Comparison of ENCODE assay signal across 7 cellular contexts in the genomic region with DNA sequence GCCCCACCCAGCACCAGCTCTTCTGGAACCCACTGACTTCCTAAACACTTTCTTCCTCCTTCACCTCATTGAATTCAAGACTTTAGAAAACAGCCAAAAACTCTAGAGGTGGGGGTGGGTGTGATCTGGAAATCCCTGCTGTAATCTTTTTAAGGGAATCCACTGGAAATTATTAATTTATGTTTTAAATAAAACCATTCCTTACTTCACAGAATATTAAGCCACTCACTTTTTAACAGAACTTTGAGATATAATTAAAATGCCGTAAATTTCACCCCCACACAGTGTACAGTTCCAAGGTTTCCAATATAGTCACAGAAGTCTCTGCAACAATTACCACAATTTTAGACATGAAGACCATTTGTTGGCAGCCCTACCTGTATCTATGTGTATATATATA. TPM values are rescaled to one million over a fixed set of nuclear protein-coding genes. Genes with fewer than 3 reads are reported as not detected.
"Had no signal": no experiment of that assay in that cellular context is flagged by ENCODE, and none has a peak within 500 bp of the region (broad histone marks: within the 10 kb centered on the region; RNA-seq: fewer than 3 reads in every experiment).

No MANE protein-coding gene starts in this region.

RNA-seq across cellular contexts. Expression of a gene that starts 30.8 kb away (rescaled TPM):
- total RNA-seq: GM23248, GM23338, H1, H4, H7, H9, HFFc6 had no signal
- polyA plus RNA-seq: GM23248, H1 had no signal
